ENCODE assay signal across 8 cellular contexts in genomic region chr3:49786357-49787181, GRCh38. TPM values are rescaled to one million over a fixed set of nuclear protein-coding genes. Genes with fewer than 3 reads are reported as not detected.
DNase-seq lines count a peak whose midpoint lies in the region; ATAC-seq and TF ChIP-seq lines count a peak whose summit lies in the region.

Gene IP6K1 (minus strand): TSS chr3:49786542. CDS start chr3:49748040, 38,502 bp downstream.

- peak; percentile 96 for DNase-seq in DMS 273 treated with DMSO at 0.1 percent for 48 hours (lab: John Stamatoyannopoulos, UW)
- peak; percentile 100 for DNase-seq in IMR-90
- peak; percentile 98 for DNase-seq in OCI-M1 (lab: John Stamatoyannopoulos, UW)
- DNase-seq in activated T-cell treated with anti-CD3 and anti-CD28 coated beads for 24 hours (ENCODE audit: low read depth): peak; percentile 100
- DNase-seq in epidermal melanocyte (ENCODE audit: insufficient read length, low spot score): peak; percentile 100
- DNase-seq in middle frontal gyrus (ENCODE audit: extremely low spot score, low spot score): peak; percentile 100
- DNase-seq in stimulated activated CD8-positive, alpha-beta memory T cell treated with anti-CD3 and anti-CD28 coated beads, Interleukin-2, amount 100 ng/mL, for 48 hours (ENCODE audit: low read depth in 2 of 2): peak; percentile 99

- H2BK120ac ChIP-seq in IMR-90 (ENCODE audit: low read depth, low read length): no peak within 1 kb of the TSS

- peak within 1 kb of the TSS; percentile 93 for H3K56ac ChIP-seq in IMR-90 (ENCODE audit: extremely low read depth, insufficient read depth, low read length)

- dilution Hi-C loops in IMR-90 (cut with HindIII; ENCODE audit: low sequenced_read_pairs, unreplicated experiment): no loop called here

- peak within 1 kb of the TSS; percentile 99 for H3K23ac ChIP-seq in IMR-90 (ENCODE audit: low read depth, low read length)

- peak within 1 kb of the TSS; percentile 88 for H4K91ac ChIP-seq in IMR-90 (ENCODE audit: insufficient read depth, low read depth, low read length)

- H2AK9ac ChIP-seq in IMR-90 (replicated peaks; ENCODE audit: low read depth, low read length, poor library complexity): peak within 1 kb of the TSS; percentile 91

- peaks cover 4 to 45% of the 10 kb centered on the region in 2 experiments for H3K79me1 ChIP-seq in IMR-90 (ENCODE audit: low read depth in 1 of 2, low read length in 2 of 2)

- BruUV-seq in IMR-90 (replicated peaks; lab: Mats Ljungman, UMichigan): no TSS peak

- TF ChIP-seq POLR2A in IMR-90 (IDR thresholded peaks at IDR 0.05; ENCODE audit: low read depth, low read length): peak; percentile 57

- ATAC-seq in GM21528 (IDR thresholded peaks at IDR 0.05; ENCODE audit: low FRiP score, unreplicated experiment) (peak; percentile 96), IMR-90 (ENCODE audit: low read depth) (peak; percentile 99)

- no peaks in the 10 kb centered on the region for H3K9me3 ChIP-seq in IMR-90 (ENCODE audit: control insufficient read depth, insufficient read depth, low read length)

- no peak for TF ChIP-seq CTCF in IMR-90 (conservative IDR thresholded peaks at IDR 0.05; ENCODE audit: low read depth, low read length)

- POLR2A ChIA-PET in IMR-90 (lab: Charles Lee; ENCODE audit: unreplicated experiment): interaction anchor here (0.6 kb wide), 1 partner anchor 17 kb away, joined by 7 read pairs; the partner anchor contains the start of gene INKA1

- H2AK5ac ChIP-seq in IMR-90 (ENCODE audit: low read depth, low read length): peak within 1 kb of the TSS; percentile 89

- 8% methylated on average over 33 of the region's 55 CpGs; no CpG with 5 or more reads in 1 of the 2 experiments for WGBS in IMR-90 (ENCODE audit: extremely low coverage in 2 of 2, insufficient read length in 1 of 2), 2 experiments

- peak within 1 kb of the TSS; percentile 92 to 99 for H4K8ac ChIP-seq in IMR-90 (ENCODE audit: low read depth in 2 of 2, low read length in 2 of 2)

- H3K36me3 ChIP-seq in IMR-90 (ENCODE audit: control insufficient read depth, insufficient read depth, low read length): peaks cover 10% of the 10 kb centered on the region

- peak within 1 kb of the TSS; percentile 93 for H3K14ac ChIP-seq in IMR-90 (replicated peaks; ENCODE audit: low read depth, low read length)

- CTCF ChIA-PET in IMR-90 (lab: Yijun Ruan, JAX): interaction anchor here (0.7 kb wide), 1 partner anchor 42 kb away, joined by 3 read pairs; no protein-coding TSS in a partner anchor

- intact Hi-C loops in IMR-90 (cut with micrococcal nuclease): no loop called here

- peaks cover 9% of the 10 kb centered on the region for H3K4me1 ChIP-seq in IMR-90 (ENCODE audit: control insufficient read depth, insufficient read depth, low read length)

- peak within 1 kb of the TSS; percentile 85 for H3K4ac ChIP-seq in IMR-90 (ENCODE audit: low read depth, low read length)

- TF ChIP-seq RAD21 in IMR-90 (IDR thresholded peaks at IDR 0.05; ENCODE audit: low read length): no peak

- H2BK5ac ChIP-seq in IMR-90 (ENCODE audit: low read depth, low read length, poor library complexity, severe bottlenecking): peak within 1 kb of the TSS; percentile 61

- peaks cover 8% of the 10 kb centered on the region for H3K9me1 ChIP-seq in IMR-90 (ENCODE audit: insufficient read depth, low read length)

- peak within 1 kb of the TSS; percentile 10; the same call in 1 of the 2 replicates for H3K18ac ChIP-seq in IMR-90 (ENCODE audit: low read depth, low read length)

- H3K4me3 ChIP-seq in IMR-90 (ENCODE audit: insufficient read depth, low read depth, low read length): peak within 1 kb of the TSS; percentile 64

- peak within 1 kb of the TSS; percentile 78 for H3K9ac ChIP-seq in IMR-90 (ENCODE audit: low read depth, low read length)

- in situ Hi-C loops in IMR-90 (cut with MboI; ENCODE audit: low sequenced_read_pairs): no loop called here

- no peaks in the 10 kb centered on the region for H3K27me3 ChIP-seq in IMR-90 (ENCODE audit: control insufficient read depth, insufficient read depth, low read length)

- peak within 1 kb of the TSS; percentile 92 for H4K5ac ChIP-seq in IMR-90 (ENCODE audit: low read depth, low read length)

- 0 out of 2 replicates have a peak within 1 kb of the TSS, but pooled peaks have one; percentile 20 for H2BK20ac ChIP-seq in IMR-90 (ENCODE audit: low read depth, low read length)

- H4K20me1 ChIP-seq in IMR-90 (ENCODE audit: insufficient read depth, low read length): peaks cover 14% of the 10 kb centered on the region

- peak within 1 kb of the TSS; percentile 89 for H2AFZ ChIP-seq in IMR-90 (replicated peaks; ENCODE audit: low read length, poor library complexity)

- H2BK15ac ChIP-seq in IMR-90 (ENCODE audit: low read depth, low read length): no peak within 1 kb of the TSS

- H3K4me2 ChIP-seq in IMR-90 (ENCODE audit: low read depth, low read length): peak within 1 kb of the TSS; percentile 96

- H3K27ac ChIP-seq in IMR-90 (ENCODE audit: insufficient read depth, low read length): peak within 1 kb of the TSS; percentile 85

TF ChIP-seq in IMR-90, 13 proteins besides CTCF, POLR2A, EP300 and RAD21:
- peak; percentile 70 for TF ChIP-seq FOS (IDR thresholded peaks at IDR 0.05; ENCODE audit: low read depth, low read length)
- TF ChIP-seq USF2 (IDR thresholded peaks at IDR 0.05; ENCODE audit: low read depth, low read length): peak; percentile 100
- TF ChIP-seq, protein P1, sequence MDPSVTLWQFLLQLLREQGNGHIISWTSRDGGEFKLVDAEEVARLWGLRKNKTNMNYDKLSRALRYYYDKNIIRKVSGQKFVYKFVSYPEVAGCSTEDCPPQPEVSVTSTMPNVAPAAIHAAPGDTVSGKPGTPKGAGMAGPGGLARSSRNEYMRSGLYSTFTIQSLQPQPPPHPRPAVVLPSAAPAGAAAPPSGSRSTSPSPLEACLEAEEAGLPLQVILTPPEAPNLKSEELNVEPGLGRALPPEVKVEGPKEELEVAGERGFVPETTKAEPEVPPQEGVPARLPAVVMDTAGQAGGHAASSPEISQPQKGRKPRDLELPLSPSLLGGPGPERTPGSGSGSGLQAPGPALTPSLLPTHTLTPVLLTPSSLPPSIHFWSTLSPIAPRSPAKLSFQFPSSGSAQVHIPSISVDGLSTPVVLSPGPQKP (IDR thresholded peaks at IDR 0.05; ENCODE audit: borderline replicate concordance, low read depth, low read length): no peak
- TF ChIP-seq MAZ (IDR thresholded peaks at IDR 0.05; ENCODE audit: borderline replicate concordance, low read depth, low read length): peak; percentile 57; the same call in 1 of the 2 replicates
- TF ChIP-seq CEBPB (IDR thresholded peaks at IDR 0.05; ENCODE audit: low read depth, low read length): no peak
- peak; percentile 97 for TF ChIP-seq BHLHE40 (IDR thresholded peaks at IDR 0.05; ENCODE audit: low read depth, low read length)
- TF ChIP-seq NFE2L2 (IDR thresholded peaks at IDR 0.05; ENCODE audit: low read depth, low read length): no peak
TF ChIP-seq in IMR-90: peak in this region for 4.

RNA-seq across cellular contexts. Expression of gene IP6K1, which starts in this region (rescaled TPM):
- total RNA-seq in IMR-90 (2012; rRNA removed): 28.6 and 28.7 TPM in 2 replicates
- 28.3 and 31.2 TPM in 2 replicates for polyA plus RNA-seq in IMR-90 (2012; rRNA removed)
- polyA plus RNA-seq in IMR-90 (2012; cell fraction: cytosol; rRNA removed): 21.4 and 28.9 TPM in 2 replicates
- 31.3 and 54.5 TPM in 2 replicates for polyA plus RNA-seq in IMR-90 (2012; cell fraction: nucleus; rRNA removed; ENCODE audit: low replicate concordance)

Comparison
In these comparisons a context has a peak if more than half of its experiments do, and no peak if none do; other contexts are left out.
1. Peak in every context shown above with its lines: DNase-seq, ATAC-seq, H3K4me3 ChIP-seq and H3K27ac ChIP-seq.